Comparison of ENCODE assay signal across 26 cellular contexts in the genomic region with DNA sequence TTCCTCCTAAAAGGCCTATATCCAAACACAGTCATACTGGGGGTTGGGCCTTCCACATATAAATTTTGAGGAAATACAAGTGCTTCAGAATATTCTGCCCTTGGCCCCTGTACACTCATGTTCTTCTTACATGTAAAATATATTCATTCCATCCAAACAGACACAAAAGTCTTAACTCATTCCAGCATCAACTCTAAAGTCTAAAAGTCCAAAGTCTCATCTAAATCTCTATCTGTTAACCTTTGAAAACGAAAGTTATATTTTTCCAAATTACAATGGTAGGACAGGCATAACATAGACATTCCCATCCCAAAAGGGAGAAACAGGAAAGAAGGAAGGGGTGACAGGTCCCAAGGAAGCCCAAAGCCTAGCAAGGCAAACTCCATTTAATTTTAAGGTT.
"Had no signal": no experiment of that assay in that cellular context is flagged by ENCODE, and none has a peak within 500 bp of the region (broad histone marks: within the 10 kb centered on the region; RNA-seq: fewer than 3 reads in every experiment).

No MANE protein-coding gene starts in this region.

- DNase-seq: colonic mucosa; cortex of kidney; dermis blood vessel endothelial cell; dorsolateral prefrontal cortex; effector CD4-positive, alpha-beta T cell; effector CD8-positive, alpha-beta T cell; effector memory CD4-positive, alpha-beta T cell; effector memory CD8-positive, alpha-beta T cell; endodermal cell; erythroblast; esophagus squamous epithelium; foreskin melanocyte; glutamatergic neuron; head of caudate nucleus; heart left ventricle had no signal

- ATAC-seq: effector memory CD8-positive, alpha-beta T cell; esophagus mucosa; foreskin keratinocyte; gastroesophageal sphincter; heart left ventricle had no signal

- FAIRE-seq: colon, endometrium, endothelial cell of umbilical vein, frontal cortex had no signal

- H3K4me3 ChIP-seq: colonic mucosa, coronary artery, dorsolateral prefrontal cortex, esophagus muscularis mucosa, esophagus squamous epithelium, gastrocnemius medialis, gastroesophageal sphincter, heart left ventricle had no signal

- H3K4me1 ChIP-seq: colonic mucosa, esophagus muscularis mucosa, esophagus squamous epithelium, foreskin keratinocyte, gastrocnemius medialis, gastroesophageal sphincter had no signal

- H3K9me3 ChIP-seq: colonic mucosa had no signal

- H3K27ac ChIP-seq: colonic mucosa, coronary artery, dorsolateral prefrontal cortex, epithelial cell of prostate, esophagus muscularis mucosa, esophagus squamous epithelium, foreskin keratinocyte, gastrocnemius medialis, gastroesophageal sphincter, heart left ventricle had no signal

- H3K27me3 ChIP-seq: colonic mucosa, dorsolateral prefrontal cortex, esophagus muscularis mucosa, esophagus squamous epithelium, foreskin keratinocyte, gastrocnemius medialis, gastroesophageal sphincter, heart left ventricle had no signal

- H3K36me3 ChIP-seq: colonic mucosa, esophagus muscularis mucosa, esophagus squamous epithelium, gastrocnemius medialis, gastroesophageal sphincter, heart left ventricle had no signal
